In the genomic region with DNA sequence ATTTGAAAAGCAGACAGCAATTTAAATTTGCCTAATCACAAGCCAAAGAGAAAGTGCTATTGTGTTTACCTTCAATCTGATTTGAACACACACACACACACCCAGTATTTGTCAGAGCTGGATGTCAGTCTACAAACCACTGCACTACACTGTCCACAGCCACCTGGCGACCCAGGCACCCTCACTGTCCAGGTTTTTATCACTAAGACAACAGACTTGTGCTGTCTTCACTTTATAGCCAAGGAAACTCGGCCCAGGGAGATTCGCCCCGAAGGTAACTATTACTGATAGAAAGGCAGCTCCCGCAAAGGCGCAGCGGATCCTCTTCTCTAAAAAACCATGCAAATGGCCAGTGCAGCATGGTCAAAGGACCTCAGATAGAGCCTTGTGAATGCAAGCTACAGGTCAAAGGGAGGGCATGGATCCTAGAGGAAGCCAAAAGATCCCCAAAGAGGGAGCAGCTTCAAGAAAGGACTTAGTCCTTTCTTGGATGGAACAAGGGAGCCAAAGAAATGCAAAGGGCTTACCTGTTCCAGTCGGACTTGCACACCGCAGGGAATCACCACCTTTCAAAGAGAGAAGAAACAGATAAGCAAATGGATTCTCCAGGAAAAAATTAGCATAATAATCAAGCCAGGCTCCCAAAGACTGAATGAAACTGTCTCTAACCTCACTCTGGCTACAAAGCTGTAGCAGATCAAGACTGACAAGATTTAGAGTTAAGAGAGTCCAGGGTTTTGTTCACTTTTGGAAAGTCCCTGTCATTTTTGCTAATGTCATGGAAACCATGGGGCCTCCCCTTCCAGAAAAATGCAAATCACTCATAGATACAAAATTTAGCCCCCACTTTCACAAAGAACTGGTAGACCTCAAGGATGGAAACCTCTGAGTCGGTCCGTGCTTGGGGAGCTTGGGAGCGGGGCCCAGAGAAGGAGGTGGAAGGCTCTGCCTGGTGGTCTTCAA, we compare ENCODE assay signal across 9 cellular contexts.
A peak's percentile ranks its signal among the peaks of the same experiment; 100 is the strongest.
DNase-seq lines count a peak whose midpoint lies in the region; ATAC-seq and TF ChIP-seq lines count a peak whose summit lies in the region.
"Had no signal": no experiment of that assay in that cellular context is flagged by ENCODE, and none has a peak within 500 bp of the region (broad histone marks: within the 10 kb centered on the region; RNA-seq: fewer than 3 reads in every experiment).

No MANE protein-coding gene starts in this region.

- H3K4me1 ChIP-seq in PC-9 (replicated peaks; ENCODE audit: insufficient read depth): peaks cover 90% of the 10 kb centered on the region

- H3K4me3 Mint-ChIP-seq in HFFc6: peak overlapping the region; percentile 73
- H3K4me3 Mint-ChIP-seq in nephron progenitor cell: no peak overlapping the region

- no peak for DNase-seq in HFFc6
- no peak for DNase-seq in PC-9
- DNase-seq in nephron progenitor cell: no peak
- DNase-seq in T1000 (lab: John Stamatoyannopoulos, UW): no peak
- no peak for DNase-seq in dedifferentiated amniotic fluid mesenchymal stem cell (ENCODE audit: extremely low spot score)
- DNase-seq in dermis blood vessel endothelial cell: no peak
- DNase-seq in NCI-H345 (lab: John Stamatoyannopoulos, UW): no peak

- H4K20me1 ChIP-seq in PC-9 (ENCODE audit: insufficient read depth): peaks cover 79% of the 10 kb centered on the region

- BruUV-seq in PC-9 (replicated peaks; lab: Mats Ljungman, UMichigan): no TSS peak

- H3K9me3 Mint-ChIP-seq in HFFc6 (no peaks in the 10 kb centered on the region), nephron progenitor cell (peaks cover 10% of the 10 kb centered on the region)

- H3K79me2 ChIP-seq in PC-9 (ENCODE audit: low read depth): peaks cover 93% of the 10 kb centered on the region

- peak; percentile 73 for ATAC-seq in GM18502 (IDR thresholded peaks at IDR 0.05; ENCODE audit: poor library complexity, unreplicated experiment)

- H3K4me1 Mint-ChIP-seq in HFFc6 (ENCODE audit: low read depth) (peaks cover 63% of the 10 kb centered on the region), nephron progenitor cell (peaks cover 77% of the 10 kb centered on the region)

- H3K9me3 ChIP-seq in PC-9 (ENCODE audit: insufficient read depth, low read depth): no peaks in the 10 kb centered on the region

- intact Hi-C loops in PC-9 (cut with micrococcal nuclease; ENCODE audit: unreplicated experiment): no loop called here

- peaks cover 88% of the 10 kb centered on the region for H3F3A ChIP-seq in PC-9 (ENCODE audit: insufficient read depth, low read depth)

- TF ChIP-seq CTCF in HFFc6 (IDR thresholded peaks at IDR 0.05) (no peak), PC-9 (conservative IDR thresholded peaks at IDR 0.05) (no peak), nephron progenitor cell (IDR thresholded peaks at IDR 0.05) (no peak)

- H3K27me3 ChIP-seq in PC-9 (ENCODE audit: insufficient read depth, low read depth): no peaks in the 10 kb centered on the region

- POLR2A ChIA-PET in PC-9 (lab: Charles Lee; ENCODE audit: unreplicated experiment): no interaction called here

- peaks cover 5% of the 10 kb centered on the region; the same call in 1 of the 2 replicates for H3K36me3 Mint-ChIP-seq in HFFc6 (ENCODE audit: low read depth)
- H3K36me3 Mint-ChIP-seq in nephron progenitor cell (ENCODE audit: low read depth): peaks cover 22% of the 10 kb centered on the region

- H2AFZ ChIP-seq in PC-9: no peak overlapping the region

- no peaks in the 10 kb centered on the region for H3K9me2 ChIP-seq in PC-9 (ENCODE audit: insufficient read depth)

- peak overlapping the region; percentile 96 for H3K27ac Mint-ChIP-seq in HFFc6
- H3K27ac Mint-ChIP-seq in nephron progenitor cell: peak overlapping the region; percentile 8

- H3K36me3 ChIP-seq in PC-9 (ENCODE audit: low read depth): peaks cover 24% of the 10 kb centered on the region

- H3K4me2 ChIP-seq in PC-9: peak overlapping the region; percentile 62

- H3K4me3 ChIP-seq in PC-9: no peak overlapping the region

- peak overlapping the region; percentile 90 for H3K27ac ChIP-seq in PC-9
- H3K27ac ChIP-seq: HL-60 had no signal

- CTCF ChIA-PET in PC-9 (lab: Charles Lee): interaction anchor here (0.6 to 0.8 kb wide), 4 partner anchors 21 to 215 kb away, joined by 3 to 6 read pairs (median 4); no protein-coding TSS in a partner anchor

- no peaks in the 10 kb centered on the region; the same call in 1 of the 2 replicates for H3K27me3 Mint-ChIP-seq in HFFc6 (ENCODE audit: insufficient read depth)
- peaks cover 6% of the 10 kb centered on the region for H3K27me3 Mint-ChIP-seq in nephron progenitor cell (ENCODE audit: low read depth, poor library complexity)
